In the genomic region with DNA sequence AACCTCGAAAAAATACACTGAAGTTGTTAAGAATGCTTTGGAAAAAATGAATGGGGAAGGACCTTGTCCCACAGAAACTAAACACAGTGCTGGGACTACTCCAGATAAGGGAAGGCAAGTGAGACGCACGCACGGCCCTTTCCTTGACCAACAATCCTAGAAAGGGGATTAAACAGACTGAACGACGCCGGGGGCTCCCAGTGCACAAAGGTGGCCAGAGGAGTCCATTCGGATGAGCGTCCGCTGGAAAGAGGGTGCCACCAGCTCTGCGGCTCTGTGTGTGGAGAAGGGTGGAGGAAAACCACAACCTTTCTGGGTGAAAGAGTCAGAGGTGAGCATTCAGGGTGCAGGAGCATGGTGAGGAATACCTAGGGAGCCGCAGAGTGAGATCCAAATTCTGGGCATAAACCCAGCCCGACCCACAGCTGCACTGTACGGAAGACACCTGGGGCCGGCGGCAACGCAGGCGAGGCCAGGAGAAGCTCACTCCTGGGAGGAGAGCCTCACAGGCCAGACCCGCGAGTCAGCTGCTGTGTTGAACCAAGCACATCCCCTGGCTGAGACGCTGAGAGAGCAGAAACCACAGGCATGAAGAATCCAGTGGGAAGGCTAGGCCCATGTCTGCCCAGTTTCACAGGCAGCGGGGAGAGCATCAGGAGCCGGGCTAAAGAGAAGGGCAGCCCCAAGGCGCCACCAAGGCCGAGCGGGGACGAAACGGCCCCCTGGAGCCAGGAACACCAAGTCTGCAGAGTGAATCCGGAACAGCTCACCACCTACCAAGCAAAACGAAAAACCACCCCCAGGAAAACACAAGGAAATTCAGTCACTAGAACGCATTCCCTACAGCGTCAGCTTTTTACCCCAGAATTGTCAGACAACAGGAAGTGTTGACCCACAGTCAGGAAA, we compare ENCODE assay signal across 26 cellular contexts.
"Had no signal": no experiment of that assay in that cellular context is flagged by ENCODE, and none has a peak within 500 bp of the region (broad histone marks: within the 10 kb centered on the region; RNA-seq: fewer than 3 reads in every experiment).

No MANE protein-coding gene starts in this region.

- H3K4me1 ChIP-seq: colonic mucosa, gastrocnemius medialis, parathyroid adenoma, suprapubic skin, tibial nerve had no signal

- H3K36me3 ChIP-seq: colonic mucosa, esophagus squamous epithelium, gastrocnemius medialis, stomach, suprapubic skin, tibial nerve had no signal

- H3K27ac ChIP-seq: colonic mucosa, esophagus squamous epithelium, gastrocnemius medialis, lower lobe of right lung, neutrophil, parathyroid adenoma, skin epidermis, stomach, suprapubic skin, tibial nerve had no signal

- H3K4me3 ChIP-seq: colonic mucosa, esophagus squamous epithelium, gastrocnemius medialis, lower lobe of right lung, skin epidermis, stomach, suprapubic skin, tibial nerve had no signal

- ATAC-seq: activated CD4-positive, alpha-beta T cell treated with anti-CD3 and anti-CD28 coated beads for 36 hours; gastrocnemius medialis; left colon; lower lobe of right lung; naive thymus-derived CD8-positive, alpha-beta T cell; right cardiac atrium; stimulated activated effector memory CD8-positive, alpha-beta T cell treated with anti-CD3 and anti-CD28 coated beads, Interleukin-12 subunit alpha, Interleukin-12 subunit beta, amount 100 ng/mL, for 72 hours; T-helper 17 cell had no signal

- H3K4me3 Mint-ChIP-seq: activated B cell treated with CpG ODN at 0.5 μM for 24 hours; activated CD4-positive, alpha-beta memory T cell treated with anti-CD3 and anti-CD28 coated beads for 36 hours; activated CD4-positive, alpha-beta T cell treated with anti-CD3 and anti-CD28 coated beads for 36 hours; central memory CD8-positive, alpha-beta T cell; stimulated activated effector memory CD8-positive, alpha-beta T cell treated with anti-CD3 and anti-CD28 coated beads, Interleukin-12 subunit alpha, Interleukin-12 subunit beta, amount 100 ng/mL, for 72 hours; T-helper 17 cell had no signal

- H3K9me3 Mint-ChIP-seq: activated B cell treated with CpG ODN at 0.5 μM for 24 hours; activated CD4-positive, alpha-beta memory T cell treated with anti-CD3 and anti-CD28 coated beads for 36 hours; central memory CD8-positive, alpha-beta T cell; naive thymus-derived CD8-positive, alpha-beta T cell; stimulated activated effector memory CD8-positive, alpha-beta T cell treated with anti-CD3 and anti-CD28 coated beads, Interleukin-12 subunit alpha, Interleukin-12 subunit beta, amount 100 ng/mL, for 72 hours had no signal

- DNase-seq: activated B cell treated with CpG ODN at 0.5 μM for 24 hours; activated CD4-positive, alpha-beta memory T cell treated with anti-CD3 and anti-CD28 coated beads for 36 hours; activated CD4-positive, alpha-beta T cell treated with anti-CD3 and anti-CD28 coated beads for 36 hours; activated naive CD4-positive, alpha-beta T cell treated with Interleukin-2 at 50 U/mL for 16 hours; activated T-cell treated with anti-CD3 and anti-CD28 coated beads, Interleukin-2, amount 50 U/mL, for 48 hours; anterior cingulate cortex; colonic mucosa; esophagus squamous epithelium; gastrocnemius medialis; hippocampal formation; left colon; lower lobe of right lung; mesendoderm; naive thymus-derived CD8-positive, alpha-beta T cell; right cardiac atrium; stimulated activated CD4-positive, alpha-beta T cell treated with anti-CD3 and anti-CD28 coated beads, Interleukin-1b, Interleukin-23, amount 100 ng/mL, for 48 hours; stomach; SW 1271; T-helper 17 cell had no signal

- H3K9me3 ChIP-seq: colonic mucosa, esophagus squamous epithelium, gastrocnemius medialis, lower lobe of right lung, neutrophil, suprapubic skin had no signal

- H3K27ac Mint-ChIP-seq: activated B cell treated with CpG ODN at 0.5 μM for 24 hours; activated CD4-positive, alpha-beta memory T cell treated with anti-CD3 and anti-CD28 coated beads for 36 hours; activated CD4-positive, alpha-beta T cell treated with anti-CD3 and anti-CD28 coated beads for 36 hours; stimulated activated effector memory CD8-positive, alpha-beta T cell treated with anti-CD3 and anti-CD28 coated beads, Interleukin-12 subunit alpha, Interleukin-12 subunit beta, amount 100 ng/mL, for 72 hours; T-helper 17 cell had no signal

- H3K27me3 ChIP-seq: colonic mucosa, neutrophil, tibial nerve had no signal

- H3K9ac ChIP-seq: parathyroid adenoma had no signal

- H2AFZ ChIP-seq: parathyroid adenoma had no signal

- H3K27me3 Mint-ChIP-seq: activated B cell treated with CpG ODN at 0.5 μM for 24 hours; activated CD4-positive, alpha-beta memory T cell treated with anti-CD3 and anti-CD28 coated beads for 36 hours; activated CD4-positive, alpha-beta T cell treated with anti-CD3 and anti-CD28 coated beads for 36 hours; central memory CD8-positive, alpha-beta T cell; naive thymus-derived CD8-positive, alpha-beta T cell; T-helper 17 cell had no signal
